14 cellular contexts compared by ENCODE assay signal in the genomic region with DNA sequence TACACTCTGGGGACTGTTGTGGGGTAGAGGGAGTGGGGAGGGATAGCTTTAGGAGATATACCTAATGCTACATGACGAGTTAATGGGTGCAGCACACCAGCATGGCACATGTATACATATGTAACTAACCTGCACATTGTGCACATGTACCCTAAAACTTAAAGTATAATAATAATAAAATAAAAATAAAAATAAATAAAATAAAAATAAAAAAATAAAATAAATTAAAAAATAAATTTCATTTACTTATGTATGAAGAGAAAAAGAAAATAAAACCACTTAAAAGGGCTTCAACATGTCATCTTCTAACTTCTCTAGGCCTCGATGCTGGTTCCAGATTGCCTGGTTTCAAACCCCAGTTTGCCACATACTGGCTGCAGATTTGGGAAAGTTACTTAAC. TPM values are rescaled to one million over a fixed set of nuclear protein-coding genes. Genes with fewer than 3 reads are reported as not detected.
"Had no signal": no experiment of that assay in that cellular context is flagged by ENCODE, and none has a peak within 500 bp of the region (broad histone marks: within the 10 kb centered on the region; RNA-seq: fewer than 3 reads in every experiment).

No MANE protein-coding gene starts in this region.

RNA-seq across cellular contexts. Expression of gene HTR1E, which starts 10.2 kb away (rescaled TPM):
- total RNA-seq: activated B cell treated with CpG ODN at 0.5 μM for 24 hours; activated CD4-positive, alpha-beta memory T cell treated with anti-CD3 and anti-CD28 coated beads for 36 hours; activated CD4-positive, alpha-beta memory T cell treated with anti-CD3 and anti-CD28 coated beads, Interleukin-2, amount 10 ng/mL, durations not matched to agents 7 days and 5 days; activated CD4-positive, alpha-beta T cell treated with anti-CD3 and anti-CD28 coated beads for 36 hours; activated CD4-positive, alpha-beta T cell treated with anti-CD3 and anti-CD28 coated beads, Interleukin-2, amount 10 ng/mL, durations not matched to agents 24 days and 14 days; activated CD4-positive, alpha-beta T cell treated with anti-CD3 and anti-CD28 coated beads, Interleukin-2, amount 10 ng/mL, durations not matched to agents 7 days and 5 days; activated CD8-positive, alpha-beta memory T cell treated with anti-CD3 and anti-CD28 coated beads for 36 hours; activated CD8-positive, alpha-beta memory T cell treated with anti-CD3 and anti-CD28 coated beads, Interleukin-2, amount 10 ng/mL, durations not matched to agents 7 days and 5 days; activated CD8-positive, alpha-beta T cell treated with anti-CD3 and anti-CD28 coated beads for 36 hours; activated CD8-positive, alpha-beta T cell treated with anti-CD3 and anti-CD28 coated beads, Interleukin-2, amount 10 ng/mL, durations not matched to agents 7 days and 5 days; T-cell; T-helper 1 cell treated with Interleukin-12 subunit alpha and Interleukin-12 subunit beta and Interleukin-4 antibody, amounts not matched to agents 30 ng/mL and 1 ng/mL, for 36 hours; T-helper 17 cell; T-helper 2 cell treated with Interferon-gamma antibody and Interleukin-4, amounts not matched to agents 100 ng/mL and 5 ng/mL, for 36 hours had no signal
